In the genomic region with DNA sequence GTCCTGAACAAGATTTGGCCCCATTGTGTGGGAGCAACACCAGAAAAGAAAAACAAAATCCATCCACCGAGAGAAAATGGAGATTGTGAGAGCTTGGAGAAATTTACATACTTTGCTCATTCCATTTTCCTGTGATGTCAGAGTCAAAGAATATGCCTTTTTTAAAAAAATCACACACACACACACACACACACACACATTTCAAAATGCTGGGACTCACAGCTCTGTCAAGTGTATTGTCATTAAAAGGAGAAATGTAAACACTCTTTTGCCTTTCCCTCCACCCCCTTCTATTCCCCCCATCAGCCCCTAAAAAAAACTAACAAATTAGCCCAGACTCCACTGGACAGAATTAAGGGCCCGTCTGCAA, we compare ENCODE assay signal across 16 cellular contexts. TPM values are rescaled to one million over a fixed set of nuclear protein-coding genes. Genes with fewer than 3 reads are reported as not detected.
DNase-seq lines count a peak whose midpoint lies in the region; ATAC-seq and TF ChIP-seq lines count a peak whose summit lies in the region.
"Had no signal": no experiment of that assay in that cellular context is flagged by ENCODE, and none has a peak within 500 bp of the region (broad histone marks: within the 10 kb centered on the region; RNA-seq: fewer than 3 reads in every experiment).

No MANE protein-coding gene starts in this region.

- peak overlapping the region in 1 of 2 experiments; percentile 54 for H3K4ac ChIP-seq in mesenchymal stem cell (ENCODE audit: low read depth in 1 of 2, low read length in 2 of 2)

- no peak overlapping the region for H2AFZ ChIP-seq in mesenchymal stem cell (ENCODE audit: low read depth, low read length)

- H3K23ac ChIP-seq in mesenchymal stem cell (ENCODE audit: low read length in 2 of 2) = no peak overlapping the region

- H3K79me1 ChIP-seq in mesenchymal stem cell (replicated peaks; ENCODE audit: low read length, poor library complexity, severe bottlenecking) = no peaks in the 10 kb centered on the region

- no peak overlapping the region for H2BK5ac ChIP-seq in mesenchymal stem cell (ENCODE audit: low read depth, low read length, poor library complexity, severe bottlenecking)

- no peaks in the 10 kb centered on the region for H3K9me3 ChIP-seq in heart right ventricle
- peaks cover 4% of the 10 kb centered on the region for H3K9me3 ChIP-seq in mesenchymal stem cell (ENCODE audit: control insufficient read depth, low read length)
- H3K9me3 ChIP-seq in uterus = no peaks in the 10 kb centered on the region
- H3K9me3 ChIP-seq: gastrocnemius medialis had no signal

- H3K36me3 Mint-ChIP-seq in CD14-positive monocyte = no peaks in the 10 kb centered on the region

- no peak overlapping the region for H3K4me3 Mint-ChIP-seq in CD14-positive monocyte
- H3K4me3 Mint-ChIP-seq: effector memory CD8-positive, alpha-beta T cell; stimulated activated naive CD8-positive, alpha-beta T cell treated with anti-CD3 and anti-CD28 coated beads, Interleukin-15, Interleukin-2, amounts not matched to agents 100 ng/mL and 50 ng/mL, for 24 hours had no signal

- DNase-seq in heart right ventricle (no peak), Right ventricle myocardium superior (no peak), choroid plexus epithelial cell (ENCODE audit: low read depth) (peak; percentile 52), mesenchymal stem cell (peak; percentile 75), uterus (no peak), CD14-positive monocyte (ENCODE audit: low spot score) (no peak)
- no peak for DNase-seq in activated CD4-positive, CD25-positive, alpha-beta regulatory T cell treated with anti-CD3 and anti-CD28 coated beads, Interleukin-2, amount 50 U/mL, for 72 hours
- DNase-seq: activated effector memory CD4-positive, alpha-beta T cell treated with Interleukin-2 at 50 U/mL for 16 hours; effector memory CD8-positive, alpha-beta T cell; gastrocnemius medialis; midbrain; NCI-H510A; occipital lobe had no signal

- H3K18ac ChIP-seq in mesenchymal stem cell (ENCODE audit: low read depth in 1 of 2, low read length in 2 of 2) = peak overlapping the region in 1 of 2 experiments; percentile 29

- no peak overlapping the region for H4K91ac ChIP-seq in mesenchymal stem cell (ENCODE audit: low read length)

- peak overlapping the region; percentile 91 for H2BK15ac ChIP-seq in mesenchymal stem cell (ENCODE audit: low read depth, poor library complexity, severe bottlenecking)

- H3K27me3 ChIP-seq in heart right ventricle (no peaks in the 10 kb centered on the region), mesenchymal stem cell (ENCODE audit: control insufficient read depth in 1 of 2, insufficient read depth in 1 of 2, low read length in 2 of 2) (no peaks in the 10 kb centered on the region), uterus (no peaks in the 10 kb centered on the region)
- H3K27me3 ChIP-seq: gastrocnemius medialis had no signal

- H3K36me3 ChIP-seq in heart right ventricle = no peaks in the 10 kb centered on the region
- no peaks in the 10 kb centered on the region for H3K36me3 ChIP-seq in mesenchymal stem cell (ENCODE audit: control insufficient read depth in 1 of 2, insufficient read depth in 2 of 2, low read depth in 1 of 2, low read length in 2 of 2)
- H3K36me3 ChIP-seq in uterus = no peaks in the 10 kb centered on the region
- H3K36me3 ChIP-seq: gastrocnemius medialis had no signal

- no peak overlapping the region for H2BK12ac ChIP-seq in mesenchymal stem cell (ENCODE audit: low read length in 2 of 2)

- peaks cover 0 to 7% (median 2%) of the 10 kb centered on the region in 7 donors for H3K9me3 Mint-ChIP-seq in CD14-positive monocyte
- H3K9me3 Mint-ChIP-seq: effector memory CD8-positive, alpha-beta T cell; stimulated activated naive CD8-positive, alpha-beta T cell treated with anti-CD3 and anti-CD28 coated beads, Interleukin-15, Interleukin-2, amounts not matched to agents 100 ng/mL and 50 ng/mL, for 24 hours had no signal

- no peak for TF ChIP-seq POLR2A in uterus (IDR thresholded peaks at IDR 0.05)

- H3K27ac ChIP-seq in heart right ventricle (peak overlapping the region; percentile 77 to 92 (median 84)), mesenchymal stem cell (ENCODE audit: low read length, poor library complexity, severe bottlenecking) (no peak overlapping the region), uterus (peak overlapping the region; percentile 61 to 70)
- H3K27ac ChIP-seq: gastrocnemius medialis had no signal

- H4K8ac ChIP-seq in mesenchymal stem cell (ENCODE audit: low read length) = no peak overlapping the region

- H3K4me1 Mint-ChIP-seq in CD14-positive monocyte = no peaks in the 10 kb centered on the region

- no peak overlapping the region for H3K27ac Mint-ChIP-seq in CD14-positive monocyte
- H3K27ac Mint-ChIP-seq: effector memory CD8-positive, alpha-beta T cell; stimulated activated naive CD8-positive, alpha-beta T cell treated with anti-CD3 and anti-CD28 coated beads, Interleukin-15, Interleukin-2, amounts not matched to agents 100 ng/mL and 50 ng/mL, for 24 hours had no signal

- H2AK5ac ChIP-seq in mesenchymal stem cell (ENCODE audit: low read length, severe bottlenecking) = no peak overlapping the region

- peak overlapping the region; percentile 58 for H2BK120ac ChIP-seq in mesenchymal stem cell (ENCODE audit: low read depth, low read length)

- H3K4me2 ChIP-seq in mesenchymal stem cell (ENCODE audit: low read length, poor library complexity, severe bottlenecking) = no peak overlapping the region

- peaks cover 0 to 3% (median 0%) of the 10 kb centered on the region in 3 donors for H3K27me3 Mint-ChIP-seq in CD14-positive monocyte (ENCODE audit: low read depth in 3 of 3)
- H3K27me3 Mint-ChIP-seq: stimulated activated naive CD8-positive, alpha-beta T cell treated with anti-CD3 and anti-CD28 coated beads, Interleukin-15, Interleukin-2, amounts not matched to agents 100 ng/mL and 50 ng/mL, for 24 hours had no signal

- peak overlapping the region; percentile 50 for H3K9ac ChIP-seq in mesenchymal stem cell (ENCODE audit: low read length)

- intact Hi-C loops in heart right ventricle (cut with DNase I) = loop anchor here in 6 of 10 donors (2.0 to 10.0 kb wide), 8 partner anchors 85 to 295 kb away; no protein-coding TSS in a partner anchor
- intact Hi-C loops in Right ventricle myocardium superior (cut with DNase I) = loop anchor here (5.0 kb wide), 1 partner anchor 87 kb away; no protein-coding TSS in a partner anchor
- intact Hi-C loops in uterus (cut with DNase I; ENCODE audit: low total_unique reads) = loop anchor here (5.0 kb wide), 1 partner anchor 743 kb away; no protein-coding TSS in a partner anchor
- intact Hi-C loops in CD14-positive monocyte (cut with micrococcal nuclease) = no loop called here

- H3K14ac ChIP-seq in mesenchymal stem cell (ENCODE audit: low read length in 2 of 2) = no peak overlapping the region

- H3K4me3 ChIP-seq in heart right ventricle (no peak overlapping the region), choroid plexus epithelial cell (ENCODE audit: low read depth, low read length) (no peak overlapping the region), mesenchymal stem cell (ENCODE audit: insufficient read depth in 1 of 2, low read depth in 1 of 2, low read length in 2 of 2) (no peak overlapping the region), uterus (no peak overlapping the region)
- H3K4me3 ChIP-seq: gastrocnemius medialis had no signal

- 27 to 33% methylated on average over 2 of the region's 2 CpGs for WGBS in heart right ventricle, 2 donors
- 13% methylated on average over 2 of the region's 2 CpGs for WGBS in mesenchymal stem cell

- peaks cover 23 to 70% (median 60%) of the 10 kb centered on the region in 9 donors for H3K4me1 ChIP-seq in heart right ventricle
- peaks cover 20% of the 10 kb centered on the region for H3K4me1 ChIP-seq in mesenchymal stem cell (ENCODE audit: control insufficient read depth, insufficient read depth, low read depth, low read length)
- peaks cover 13 to 19% of the 10 kb centered on the region in 2 donors for H3K4me1 ChIP-seq in uterus
- H3K4me1 ChIP-seq: gastrocnemius medialis had no signal

- ATAC-seq in heart right ventricle = no peak
- ATAC-seq in Right ventricle myocardium superior (ENCODE audit: poor library complexity) = no peak
- ATAC-seq in HG02642 (IDR thresholded peaks at IDR 0.05; ENCODE audit: poor library complexity, unreplicated experiment) = no peak
- ATAC-seq: effector memory CD8-positive, alpha-beta T cell; gastrocnemius medialis had no signal

- TF ChIP-seq CTCF in heart right ventricle (IDR thresholded peaks at IDR 0.05) (no peak), choroid plexus epithelial cell (conservative IDR thresholded peaks at IDR 0.05; ENCODE audit: low read depth, low read length) (no peak), uterus (IDR thresholded peaks at IDR 0.05) (no peak), CD14-positive monocyte (IDR thresholded peaks at IDR 0.05) (no peak)

RNA-seq across cellular contexts. Expression of a gene that starts 52.4 kb away (rescaled TPM):
- under 1 TPM in 2 of 10 donors, not detected in 8; 0.07 to 0.10 TPM for total RNA-seq in heart right ventricle
- not detected for polyA plus RNA-seq in heart right ventricle
- total RNA-seq in Right ventricle myocardium superior = not detected
- 0.03 TPM for polyA plus RNA-seq in mesenchymal stem cell (2013, experiment 1 of 2)
- polyA plus RNA-seq in mesenchymal stem cell (2013, experiment 2 of 2) = 0.01 TPM
- total RNA-seq in uterus = not detected
- not detected for polyA plus RNA-seq in CD14-positive monocyte
- total RNA-seq: A673, gastrocnemius medialis, occipital lobe had no signal

Comparison
In these comparisons a context has a peak if more than half of its experiments do, and no peak if none do; other contexts are left out.
1. DNase-seq: peak in choroid plexus epithelial cell (single experiment) and mesenchymal stem cell (single experiment); none in heart right ventricle (0 of 2), Right ventricle myocardium superior (single experiment), uterus (0 of 2), activated CD4-positive, CD25-positive, alpha-beta regulatory T cell treated with anti-CD3 and anti-CD28 coated beads, Interleukin-2, amount 50 U/mL, for 72 hours (single experiment) and CD14-positive monocyte (single experiment).
2. intact Hi-C loops: an anchor here in heart right ventricle (2.0 to 10.0 kb wide), Right ventricle myocardium superior (5.0 kb wide) and uterus (5.0 kb wide); none called in CD14-positive monocyte.